Comparison of ENCODE assay signal across 1 cellular context in genomic region chr19:11261902-11262839, GRCh38.
TF ChIP-seq lines count a peak whose summit lies in the region.

TSS of gene DOCK6 (minus strand) at chr19:11262524. CDS start at chr19:11262440, 84 bp downstream.

TF ChIP-seq in SK-N-SH, 30 proteins besides CTCF, POLR2A, EP300 and RAD21 (continued from another document):
- TF ChIP-seq MXI1 (IDR thresholded peaks at IDR 0.05; ENCODE audit: low read depth, low read length): 0 out of 2 replicates have a peak, but pooled peaks have one; percentile 39
- no peak for TF ChIP-seq ZBTB33 (IDR thresholded peaks at IDR 0.05; ENCODE audit: borderline replicate concordance, low read depth)
- TF ChIP-seq NRF1 (IDR thresholded peaks at IDR 0.05; ENCODE audit: low read depth, low read length): no peak
- TF ChIP-seq YY1 (IDR thresholded peaks at IDR 0.05; ENCODE audit: low read depth): peak; percentile 52; the same call in 1 of the 2 replicates
- TF ChIP-seq MAX (IDR thresholded peaks at IDR 0.05; ENCODE audit: low read depth): 0 out of 2 replicates have a peak, but pooled peaks have one; percentile 18
- no peak for TF ChIP-seq POLR2AphosphoS5 (IDR thresholded peaks at IDR 0.05; ENCODE audit: low read depth, low read length)
- no peak for TF ChIP-seq REST (IDR thresholded peaks at IDR 0.05; ENCODE audit: low read depth, low read length)
- no peak for TF ChIP-seq NFIC (IDR thresholded peaks at IDR 0.05; ENCODE audit: borderline replicate concordance)
TF ChIP-seq in SK-N-SH: peak in this region for 5.
